15 cellular contexts compared by ENCODE assay signal in genomic region chrX:63718010-63718694, GRCh38.
DNase-seq lines count a peak whose midpoint lies in the region; ATAC-seq and TF ChIP-seq lines count a peak whose summit lies in the region.
"Had no signal": no experiment of that assay in that cellular context is flagged by ENCODE, and none has a peak within 500 bp of the region (broad histone marks: within the 10 kb centered on the region; RNA-seq: fewer than 3 reads in every experiment).

No MANE protein-coding gene starts in this region.

- ATAC-seq in GM18861 (IDR thresholded peaks at IDR 0.05; ENCODE audit: unreplicated experiment) (peak; percentile 52), GM21423 (IDR thresholded peaks at IDR 0.05; ENCODE audit: unreplicated experiment) (peak; percentile 70), HG03039 (IDR thresholded peaks at IDR 0.05; ENCODE audit: unreplicated experiment) (peak; percentile 82), GM18520 (IDR thresholded peaks at IDR 0.05; ENCODE audit: unreplicated experiment) (no peak)
- ATAC-seq: stimulated activated memory B cell treated with anti-CD40 and anti-IgM and Interleukin-4, amounts not matched to agents 10 μg/mL and 1 μg/mL and 100 μg/mL, for 72 hours had no signal

- H3K27ac Mint-ChIP-seq in chondrocyte (ENCODE audit: unreplicated experiment) = peak overlapping the region; percentile 3
- H3K27ac Mint-ChIP-seq: activated CD4-positive, alpha-beta T cell treated with anti-CD3 and anti-CD28 coated beads, Interleukin-2, amount 10 ng/mL, durations not matched to agents 24 days and 14 days; CD14-positive monocyte; memory B cell; stimulated activated memory B cell treated with anti-CD40 and anti-IgM and Interleukin-4, amounts not matched to agents 10 μg/mL and 1 μg/mL and 100 μg/mL, for 72 hours had no signal

- peaks cover 15% of the 10 kb centered on the region for H3K4me1 Mint-ChIP-seq in chondrocyte (ENCODE audit: low read depth)
- H3K4me1 Mint-ChIP-seq: activated CD4-positive, alpha-beta T cell treated with anti-CD3 and anti-CD28 coated beads, Interleukin-2, amount 10 ng/mL, durations not matched to agents 24 days and 14 days; CD14-positive monocyte; stimulated activated memory B cell treated with anti-CD40 and anti-IgM and Interleukin-4, amounts not matched to agents 10 μg/mL and 1 μg/mL and 100 μg/mL, for 72 hours had no signal

- H3K27me3 Mint-ChIP-seq in chondrocyte (ENCODE audit: low read depth) = no peaks in the 10 kb centered on the region
- H3K27me3 Mint-ChIP-seq: activated CD4-positive, alpha-beta T cell treated with anti-CD3 and anti-CD28 coated beads, Interleukin-2, amount 10 ng/mL, durations not matched to agents 24 days and 14 days; memory B cell; stimulated activated memory B cell treated with anti-CD40 and anti-IgM and Interleukin-4, amounts not matched to agents 10 μg/mL and 1 μg/mL and 100 μg/mL, for 72 hours had no signal

- H3K36me3 Mint-ChIP-seq in chondrocyte (ENCODE audit: low read depth) = peaks cover 9% of the 10 kb centered on the region

- peaks cover 19% of the 10 kb centered on the region for H3K9me3 Mint-ChIP-seq in chondrocyte (ENCODE audit: low read depth)
- H3K9me3 Mint-ChIP-seq: CD14-positive monocyte; memory B cell; stimulated activated memory B cell treated with anti-CD40 and anti-IgM and Interleukin-4, amounts not matched to agents 10 μg/mL and 1 μg/mL and 100 μg/mL, for 72 hours had no signal

- no peak overlapping the region for H3K4me3 Mint-ChIP-seq in chondrocyte (ENCODE audit: unreplicated experiment)
- H3K4me3 Mint-ChIP-seq: activated CD4-positive, alpha-beta T cell treated with anti-CD3 and anti-CD28 coated beads, Interleukin-2, amount 10 ng/mL, durations not matched to agents 24 days and 14 days; CD14-positive monocyte; memory B cell; stimulated activated memory B cell treated with anti-CD40 and anti-IgM and Interleukin-4, amounts not matched to agents 10 μg/mL and 1 μg/mL and 100 μg/mL, for 72 hours had no signal

- no peak for TF ChIP-seq CTCF in chondrocyte (IDR thresholded peaks at IDR 0.05)

- no peak for DNase-seq in chondrocyte (ENCODE audit: low spot score)
- no peak for DNase-seq in NCI-H226
- DNase-seq in HuH-7.5 (ENCODE audit: low spot score) = no peak
- DNase-seq: activated CD4-positive, alpha-beta T cell treated with anti-CD3 and anti-CD28 coated beads, Interleukin-2, amount 10 ng/mL, durations not matched to agents 24 days and 14 days; activated gamma-delta T cell treated with Interleukin-2 at 50 U/mL for 16 hours; IMR-90; NCI-H146; ovary had no signal
